ENCODE assay signal across 17 cellular contexts in genomic region chr4:135243960-135244561, GRCh38.
DNase-seq lines count a peak whose midpoint lies in the region; ATAC-seq, FAIRE-seq and TF ChIP-seq lines count a peak whose summit lies in the region.
"Had no signal": no experiment of that assay in that cellular context is flagged by ENCODE, and none has a peak within 500 bp of the region (broad histone marks: within the 10 kb centered on the region; RNA-seq: fewer than 3 reads in every experiment).

No MANE protein-coding gene starts in this region.

- 85 to 91% methylated on average over 4 to 5 of the region's 5 CpGs for WGBS in endodermal cell (ENCODE audit: insufficient coverage in 1 of 2, insufficient read length in 1 of 2), 2 experiments

- peak; percentile 84 for FAIRE-seq in D721Med (lab: Jason Lieb, UNC)
- FAIRE-seq in HTR-8/SVneo (lab: Jason Lieb, UNC), result peak; percentile 76
- FAIRE-seq: urothelium cell line had no signal

- H3K9ac ChIP-seq in endodermal cell (ENCODE audit: extremely low read depth, low read length, poor library complexity, severe bottlenecking), result no peak overlapping the region
- H3K9ac ChIP-seq: neural progenitor cell had no signal

- H3K4me3 Mint-ChIP-seq in endodermal cell, result no peak overlapping the region
- H3K4me3 Mint-ChIP-seq: activated T-helper 17 cell treated with anti-CD3 and anti-CD28 coated beads, Interleukin-2, amount 50 U/mL, for 72 hours; neural progenitor cell had no signal

- DNase-seq in D721Med (ENCODE audit: insufficient read length, low spot score) (no peak), HTR-8/SVneo (ENCODE audit: insufficient read length, low spot score) (no peak), amniotic epithelial cell (ENCODE audit: low read depth) (peak; percentile 9), kidney tubule cell (ENCODE audit: low spot score) (peak; percentile 2), SIG-M5 treated with dmso at 0.1 percent for 504 hours (lab: John Stamatoyannopoulos, UW; ENCODE audit: unreplicated experiment) (no peak), NK-92 (lab: John Stamatoyannopoulos, UW; ENCODE audit: unreplicated experiment) (no peak), endodermal cell (no peak)
- DNase-seq: activated CD8-positive, alpha-beta memory T cell treated with anti-CD3 and anti-CD28 coated beads for 24 hours; amniotic stem cell; NCI-H1092; NCI-H2081 treated with DMSO at 0.1 percent for 48 hours; stimulated activated CD4-positive, alpha-beta T cell treated with anti-CD3 and anti-CD28 coated beads, Interleukin-15, amount 100 ng/mL, for 24 hours had no signal

- H3K4me1 ChIP-seq in endodermal cell (ENCODE audit: control insufficient read depth, insufficient read depth, low read length), result peaks cover under 1% of the 10 kb centered on the region

- H3K27me3 ChIP-seq in endodermal cell (ENCODE audit: control insufficient read depth, insufficient read depth, low read length, poor library complexity, severe bottlenecking), result no peaks in the 10 kb centered on the region
- H3K27me3 ChIP-seq: neural progenitor cell had no signal

- peaks cover 6% of the 10 kb centered on the region for H3K4me1 Mint-ChIP-seq in endodermal cell
- H3K4me1 Mint-ChIP-seq: activated T-helper 17 cell treated with anti-CD3 and anti-CD28 coated beads, Interleukin-2, amount 50 U/mL, for 72 hours had no signal

- H3K9me3 Mint-ChIP-seq in endodermal cell, result no peaks in the 10 kb centered on the region

- H3K4me3 ChIP-seq in endodermal cell (ENCODE audit: low read length), result no peak overlapping the region
- H3K4me3 ChIP-seq: neural progenitor cell had no signal

- no peak overlapping the region for H3K27ac ChIP-seq in endodermal cell (ENCODE audit: low read depth, low read length)
- H3K27ac ChIP-seq: neural progenitor cell, RWPE1 had no signal

- ATAC-seq in HG03139 (IDR thresholded peaks at IDR 0.05; ENCODE audit: unreplicated experiment), result no peak
- ATAC-seq: activated T-helper 17 cell treated with anti-CD3 and anti-CD28 coated beads, Interleukin-2, amount 50 U/mL, for 72 hours had no signal

- H3K27me3 Mint-ChIP-seq in endodermal cell (ENCODE audit: insufficient read depth), result no peaks in the 10 kb centered on the region
- H3K27me3 Mint-ChIP-seq: activated T-helper 17 cell treated with anti-CD3 and anti-CD28 coated beads, Interleukin-2, amount 50 U/mL, for 72 hours had no signal

- H3K36me3 Mint-ChIP-seq in endodermal cell (ENCODE audit: low read depth), result no peaks in the 10 kb centered on the region
- H3K36me3 Mint-ChIP-seq: neural progenitor cell had no signal

- no peaks in the 10 kb centered on the region for H3K9me3 ChIP-seq in endodermal cell (ENCODE audit: control insufficient read depth, low read length)

- H3K27ac Mint-ChIP-seq in endodermal cell, result no peak overlapping the region
- H3K27ac Mint-ChIP-seq: activated T-helper 17 cell treated with anti-CD3 and anti-CD28 coated beads, Interleukin-2, amount 50 U/mL, for 72 hours; neural progenitor cell had no signal

- TF ChIP-seq CTCF in D721Med (IDR thresholded peaks at IDR 0.05; ENCODE audit: insufficient read depth, missing control alignments), result no peak
- no peak for TF ChIP-seq CTCF in endodermal cell (conservative IDR thresholded peaks at IDR 0.05)

- no peaks in the 10 kb centered on the region for H3K36me3 ChIP-seq in endodermal cell (ENCODE audit: control insufficient read depth, insufficient read depth, low read length)
- H3K36me3 ChIP-seq: neural progenitor cell had no signal

Comparison
In these comparisons a context has a peak if more than half of its experiments do, and no peak if none do; other contexts are left out.
1. DNase-seq: peak in amniotic epithelial cell (single experiment) and kidney tubule cell (single experiment); none in D721Med (single experiment), HTR-8/SVneo (single experiment), SIG-M5 treated with dmso at 0.1 percent for 504 hours (single experiment), NK-92 (single experiment) and endodermal cell (single experiment).